Comparison of ENCODE assay signal across 17 cellular contexts in the genomic region with DNA sequence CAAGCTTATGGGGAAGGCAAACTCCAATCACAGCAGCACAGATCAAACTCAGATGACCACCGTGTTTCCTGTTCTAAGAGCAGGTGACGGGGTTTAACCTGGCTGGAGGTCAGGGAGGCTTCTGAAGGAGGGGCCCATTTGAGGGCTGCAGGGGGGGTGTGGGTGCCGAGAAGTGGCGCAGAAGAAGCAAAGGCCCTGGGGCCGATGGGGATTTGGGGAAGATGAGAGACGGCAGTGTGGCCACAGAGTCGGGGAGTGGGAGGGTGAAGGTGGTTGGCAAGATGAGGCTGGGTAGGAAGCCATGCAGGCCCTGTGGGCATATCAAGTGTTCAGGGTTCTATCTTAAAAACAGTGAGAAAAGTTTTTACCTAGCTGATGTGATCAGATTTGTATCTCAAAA.
DNase-seq lines count a peak whose midpoint lies in the region; ATAC-seq and FAIRE-seq lines count a peak whose summit lies in the region.
"Had no signal": no experiment of that assay in that cellular context is flagged by ENCODE, and none has a peak within 500 bp of the region (broad histone marks: within the 10 kb centered on the region; RNA-seq: fewer than 3 reads in every experiment).

No MANE protein-coding gene starts in this region.

- no peaks in the 10 kb centered on the region for H3K9me3 Mint-ChIP-seq in activated T-helper 1 cell treated with anti-CD3 and anti-CD28 coated beads, Interleukin-12 subunit alpha, Interleukin-12 subunit beta, Interleukin-2, Interleukin-4 antibody, amounts not matched to agents 30 ng/mL and 10 ng/mL and 1 ng/mL, durations not matched to agents 14 hours and 24 hours and 36 hours
- H3K9me3 Mint-ChIP-seq in stimulated activated naive B cell treated with anti-CD40 and anti-IgM and Interleukin-4, amounts not matched to agents 10 μg/mL and 1 μg/mL and 100 μg/mL, for 72 hours, result no peaks in the 10 kb centered on the region
- H3K9me3 Mint-ChIP-seq: CD4-positive, CD25-positive, alpha-beta regulatory T cell had no signal

- FAIRE-seq in urothelium cell line (lab: Jason Lieb, UNC), result no peak

- no peak overlapping the region for H3K4me3 Mint-ChIP-seq in activated T-helper 1 cell treated with anti-CD3 and anti-CD28 coated beads, Interleukin-12 subunit alpha, Interleukin-12 subunit beta, Interleukin-2, Interleukin-4 antibody, amounts not matched to agents 30 ng/mL and 10 ng/mL and 1 ng/mL, durations not matched to agents 14 hours and 24 hours and 36 hours
- no peak overlapping the region for H3K4me3 Mint-ChIP-seq in stimulated activated naive B cell treated with anti-CD40 and anti-IgM and Interleukin-4, amounts not matched to agents 10 μg/mL and 1 μg/mL and 100 μg/mL, for 72 hours
- H3K4me3 Mint-ChIP-seq: CD4-positive, CD25-positive, alpha-beta regulatory T cell had no signal

- ATAC-seq in left lobe of liver, result peak; percentile 5
- no peak for ATAC-seq in stimulated activated naive B cell treated with anti-CD40 and anti-IgM and Interleukin-4, amounts not matched to agents 10 μg/mL and 1 μg/mL and 100 μg/mL, for 72 hours (replicated peaks)

- DNase-seq in activated effector memory CD4-positive, alpha-beta T cell treated with anti-CD3 and anti-CD28 coated beads, Interleukin-2, amount 50 U/mL, for 16 hours, result peak; percentile 46
- no peak for DNase-seq in activated effector memory CD4-positive, alpha-beta T cell treated with Interleukin-2 at 50 U/mL for 16 hours
- DNase-seq in activated T-helper 1 cell treated with anti-CD3 and anti-CD28 coated beads, Interleukin-12 subunit alpha, Interleukin-12 subunit beta, Interleukin-2, Interleukin-4 antibody, amounts not matched to agents 30 ng/mL and 10 ng/mL and 1 ng/mL, durations not matched to agents 14 hours and 24 hours and 36 hours (ENCODE audit: low spot score), result no peak
- DNase-seq in left lobe of liver (ENCODE audit: low spot score) (no peak), urothelium cell line (ENCODE audit: low spot score) (no peak), SIG-M5 (lab: John Stamatoyannopoulos, UW) (no peak)
- no peak for DNase-seq in stimulated activated naive B cell treated with anti-CD40 and anti-IgM and Interleukin-4, amounts not matched to agents 10 μg/mL and 1 μg/mL and 100 μg/mL, for 72 hours
- DNase-seq: Caco-2; CD4-positive, CD25-positive, alpha-beta regulatory T cell; DMS153; EL; GOT3; NCI-H1092; NCI-H146; NCI-H2227 treated with DMSO at 0.1 percent for 48 hours; NCI-H524; Right ventricle myocardium superior had no signal

- intact Hi-C loops in activated T-helper 1 cell treated with anti-CD3 and anti-CD28 coated beads, Interleukin-12 subunit alpha, Interleukin-12 subunit beta, Interleukin-2, Interleukin-4 antibody, amounts not matched to agents 30 ng/mL and 10 ng/mL and 1 ng/mL, durations not matched to agents 14 hours and 24 hours and 36 hours (cut with micrococcal nuclease), result no loop called here

- H3K4me1 Mint-ChIP-seq in activated T-helper 1 cell treated with anti-CD3 and anti-CD28 coated beads, Interleukin-12 subunit alpha, Interleukin-12 subunit beta, Interleukin-2, Interleukin-4 antibody, amounts not matched to agents 30 ng/mL and 10 ng/mL and 1 ng/mL, durations not matched to agents 14 hours and 24 hours and 36 hours (ENCODE audit: low read depth), result peaks cover 47% of the 10 kb centered on the region
- H3K4me1 Mint-ChIP-seq in stimulated activated naive B cell treated with anti-CD40 and anti-IgM and Interleukin-4, amounts not matched to agents 10 μg/mL and 1 μg/mL and 100 μg/mL, for 72 hours, result peaks cover 18 to 34% of the 10 kb centered on the region in 2 donors

- peaks cover 55% of the 10 kb centered on the region for H3K36me3 Mint-ChIP-seq in activated T-helper 1 cell treated with anti-CD3 and anti-CD28 coated beads, Interleukin-12 subunit alpha, Interleukin-12 subunit beta, Interleukin-2, Interleukin-4 antibody, amounts not matched to agents 30 ng/mL and 10 ng/mL and 1 ng/mL, durations not matched to agents 14 hours and 24 hours and 36 hours (ENCODE audit: low read depth)
- peaks cover 52 to 69% of the 10 kb centered on the region in 2 donors for H3K36me3 Mint-ChIP-seq in stimulated activated naive B cell treated with anti-CD40 and anti-IgM and Interleukin-4, amounts not matched to agents 10 μg/mL and 1 μg/mL and 100 μg/mL, for 72 hours

- peak overlapping the region; percentile 63 for H3K27ac Mint-ChIP-seq in activated T-helper 1 cell treated with anti-CD3 and anti-CD28 coated beads, Interleukin-12 subunit alpha, Interleukin-12 subunit beta, Interleukin-2, Interleukin-4 antibody, amounts not matched to agents 30 ng/mL and 10 ng/mL and 1 ng/mL, durations not matched to agents 14 hours and 24 hours and 36 hours
- peak overlapping the region; percentile 51 for H3K27ac Mint-ChIP-seq in stimulated activated naive B cell treated with anti-CD40 and anti-IgM and Interleukin-4, amounts not matched to agents 10 μg/mL and 1 μg/mL and 100 μg/mL, for 72 hours

- no peaks in the 10 kb centered on the region for H3K27me3 Mint-ChIP-seq in activated T-helper 1 cell treated with anti-CD3 and anti-CD28 coated beads, Interleukin-12 subunit alpha, Interleukin-12 subunit beta, Interleukin-2, Interleukin-4 antibody, amounts not matched to agents 30 ng/mL and 10 ng/mL and 1 ng/mL, durations not matched to agents 14 hours and 24 hours and 36 hours (ENCODE audit: insufficient read depth)
- no peaks in the 10 kb centered on the region for H3K27me3 Mint-ChIP-seq in stimulated activated naive B cell treated with anti-CD40 and anti-IgM and Interleukin-4, amounts not matched to agents 10 μg/mL and 1 μg/mL and 100 μg/mL, for 72 hours
- H3K27me3 Mint-ChIP-seq: CD4-positive, CD25-positive, alpha-beta regulatory T cell had no signal
